In the genomic region with DNA sequence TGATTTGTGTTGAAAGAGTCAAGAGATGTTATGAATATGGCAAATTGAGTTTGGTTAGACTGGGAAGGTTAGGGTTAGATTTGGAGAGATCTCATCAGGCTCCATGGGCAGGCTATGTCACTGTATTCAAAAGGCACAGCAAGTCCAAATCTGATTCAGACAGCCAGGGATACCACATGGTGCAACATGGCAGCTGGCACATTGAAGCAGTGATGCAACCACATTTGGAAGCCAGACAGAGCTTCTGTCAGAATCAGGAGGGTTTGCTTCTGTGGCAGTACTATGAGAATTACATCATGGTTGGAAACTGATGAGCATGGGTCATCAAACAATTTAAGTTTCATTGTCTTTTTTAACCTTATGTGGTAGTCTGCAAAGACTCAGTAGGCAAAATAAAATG, we compare ENCODE assay signal across 1 cellular context.
TF ChIP-seq lines count a peak whose summit lies in the region.

No MANE protein-coding gene starts in this region.

TF ChIP-seq in HepG2, 621 proteins besides CTCF, POLR2A, EP300 and RAD21:
- no peak for TF ChIP-seq ASH2L (IDR thresholded peaks at IDR 0.05; ENCODE audit: insufficient read length, low read depth, low read length)
- TF ChIP-seq, protein P1, sequence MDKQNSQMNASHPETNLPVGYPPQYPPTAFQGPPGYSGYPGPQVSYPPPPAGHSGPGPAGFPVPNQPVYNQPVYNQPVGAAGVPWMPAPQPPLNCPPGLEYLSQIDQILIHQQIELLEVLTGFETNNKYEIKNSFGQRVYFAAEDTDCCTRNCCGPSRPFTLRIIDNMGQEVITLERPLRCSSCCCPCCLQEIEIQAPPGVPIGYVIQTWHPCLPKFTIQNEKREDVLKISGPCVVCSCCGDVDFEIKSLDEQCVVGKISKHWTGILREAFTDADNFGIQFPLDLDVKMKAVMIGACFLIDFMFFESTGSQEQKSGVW (CRISPR knock-in tag; IDR thresholded peaks at IDR 0.05; ENCODE audit: borderline replicate concordance), result no peak
- TF ChIP-seq THYN1 (CRISPR knock-in tag; IDR thresholded peaks at IDR 0.05; ENCODE audit: borderline replicate concordance, low read depth), result no peak
- TF ChIP-seq TBL1XR1 (IDR thresholded peaks at IDR 0.05; ENCODE audit: borderline replicate concordance, low read length, partially characterized antibody), result no peak
- TF ChIP-seq, protein P2, sequence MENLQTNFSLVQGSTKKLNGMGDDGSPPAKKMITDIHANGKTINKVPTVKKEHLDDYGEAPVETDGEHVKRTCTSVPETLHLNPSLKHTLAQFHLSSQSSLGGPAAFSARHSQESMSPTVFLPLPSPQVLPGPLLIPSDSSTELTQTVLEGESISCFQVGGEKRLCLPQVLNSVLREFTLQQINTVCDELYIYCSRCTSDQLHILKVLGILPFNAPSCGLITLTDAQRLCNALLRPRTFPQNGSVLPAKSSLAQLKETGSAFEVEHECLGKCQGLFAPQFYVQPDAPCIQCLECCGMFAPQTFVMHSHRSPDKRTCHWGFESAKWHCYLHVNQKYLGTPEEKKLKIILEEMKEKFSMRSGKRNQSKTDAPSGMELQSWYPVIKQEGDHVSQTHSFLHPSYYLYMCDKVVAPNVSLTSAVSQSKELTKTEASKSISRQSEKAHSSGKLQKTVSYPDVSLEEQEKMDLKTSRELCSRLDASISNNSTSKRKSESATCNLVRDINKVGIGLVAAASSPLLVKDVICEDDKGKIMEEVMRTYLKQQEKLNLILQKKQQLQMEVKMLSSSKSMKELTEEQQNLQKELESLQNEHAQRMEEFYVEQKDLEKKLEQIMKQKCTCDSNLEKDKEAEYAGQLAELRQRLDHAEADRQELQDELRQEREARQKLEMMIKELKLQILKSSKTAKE (CRISPR knock-in tag; IDR thresholded peaks at IDR 0.05; ENCODE audit: borderline replicate concordance), result no peak
- TF ChIP-seq, protein P3, sequence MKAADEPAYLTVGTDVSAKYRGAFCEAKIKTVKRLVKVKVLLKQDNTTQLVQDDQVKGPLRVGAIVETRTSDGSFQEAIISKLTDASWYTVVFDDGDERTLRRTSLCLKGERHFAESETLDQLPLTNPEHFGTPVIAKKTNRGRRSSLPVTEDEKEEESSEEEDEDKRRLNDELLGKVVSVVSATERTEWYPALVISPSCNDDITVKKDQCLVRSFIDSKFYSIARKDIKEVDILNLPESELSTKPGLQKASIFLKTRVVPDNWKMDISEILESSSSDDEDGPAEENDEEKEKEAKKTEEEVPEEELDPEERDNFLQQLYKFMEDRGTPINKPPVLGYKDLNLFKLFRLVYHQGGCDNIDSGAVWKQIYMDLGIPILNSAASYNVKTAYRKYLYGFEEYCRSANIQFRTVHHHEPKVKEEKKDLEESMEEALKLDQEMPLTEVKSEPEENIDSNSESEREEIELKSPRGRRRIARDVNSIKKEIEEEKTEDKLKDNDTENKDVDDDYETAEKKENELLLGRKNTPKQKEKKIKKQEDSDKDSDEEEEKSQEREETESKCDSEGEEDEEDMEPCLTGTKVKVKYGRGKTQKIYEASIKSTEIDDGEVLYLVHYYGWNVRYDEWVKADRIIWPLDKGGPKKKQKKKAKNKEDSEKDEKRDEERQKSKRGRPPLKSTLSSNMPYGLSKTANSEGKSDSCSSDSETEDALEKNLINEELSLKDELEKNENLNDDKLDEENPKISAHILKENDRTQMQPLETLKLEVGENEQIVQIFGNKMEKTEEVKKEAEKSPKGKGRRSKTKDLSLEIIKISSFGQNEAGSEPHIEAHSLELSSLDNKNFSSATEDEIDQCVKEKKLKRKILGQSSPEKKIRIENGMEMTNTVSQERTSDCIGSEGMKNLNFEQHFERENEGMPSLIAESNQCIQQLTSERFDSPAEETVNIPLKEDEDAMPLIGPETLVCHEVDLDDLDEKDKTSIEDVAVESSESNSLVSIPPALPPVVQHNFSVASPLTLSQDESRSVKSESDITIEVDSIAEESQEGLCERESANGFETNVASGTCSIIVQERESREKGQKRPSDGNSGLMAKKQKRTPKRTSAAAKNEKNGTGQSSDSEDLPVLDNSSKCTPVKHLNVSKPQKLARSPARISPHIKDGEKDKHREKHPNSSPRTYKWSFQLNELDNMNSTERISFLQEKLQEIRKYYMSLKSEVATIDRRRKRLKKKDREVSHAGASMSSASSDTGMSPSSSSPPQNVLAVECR (CRISPR knock-in tag; IDR thresholded peaks at IDR 0.05; ENCODE audit: borderline replicate concordance), result no peak
- TF ChIP-seq GATAD2A (CRISPR knock-in tag; IDR thresholded peaks at IDR 0.05), result no peak
- TF ChIP-seq NR2F1 (CRISPR knock-in tag; IDR thresholded peaks at IDR 0.05), result no peak
- TF ChIP-seq PRMT3 (CRISPR knock-in tag; IDR thresholded peaks at IDR 0.05; ENCODE audit: borderline replicate concordance, low read depth), result no peak
TF ChIP-seq in HepG2: peak in this region for 0.
